ENCODE assay signal across 25 cellular contexts in genomic region chr12:103205906-103206305, GRCh38.
"Had no signal": no experiment of that assay in that cellular context is flagged by ENCODE, and none has a peak within 500 bp of the region (broad histone marks: within the 10 kb centered on the region; RNA-seq: fewer than 3 reads in every experiment).

No MANE protein-coding gene starts in this region.

- H3K27ac Mint-ChIP-seq: effector memory CD8-positive, alpha-beta T cell; mesothelial cell of epicardium; naive B cell; natural killer cell treated with Interleukin-12 subunit alpha and Interleukin-12 subunit beta and Interleukin-15 and Interleukin-18, amount 100 ng/mL, for 72 hours; stimulated activated effector memory CD8-positive, alpha-beta T cell treated with anti-CD3 and anti-CD28 coated beads, Interleukin-12 subunit alpha, Interleukin-12 subunit beta, amount 100 ng/mL, for 72 hours had no signal

- H3K36me3 Mint-ChIP-seq: mesothelial cell of epicardium; natural killer cell treated with Interleukin-12 subunit alpha and Interleukin-12 subunit beta and Interleukin-15 and Interleukin-18, amount 100 ng/mL, for 72 hours; stimulated activated effector memory CD8-positive, alpha-beta T cell treated with anti-CD3 and anti-CD28 coated beads, Interleukin-12 subunit alpha, Interleukin-12 subunit beta, amount 100 ng/mL, for 72 hours had no signal

- H3K4me1 ChIP-seq: gastrocnemius medialis, psoas muscle, sigmoid colon, stomach, vagina had no signal

- H3K27me3 ChIP-seq: gastrocnemius medialis, sigmoid colon, stomach, thyroid gland, vagina had no signal

- H3K9me3 ChIP-seq: gastrocnemius medialis, mucosa of descending colon, psoas muscle, thyroid gland, vagina had no signal

- H3K27ac ChIP-seq: epithelial cell of prostate, gastrocnemius medialis, psoas muscle, sigmoid colon, stomach, thyroid gland, vagina had no signal

- H3K4me1 Mint-ChIP-seq: mesothelial cell of epicardium; naive B cell; stimulated activated effector memory CD8-positive, alpha-beta T cell treated with anti-CD3 and anti-CD28 coated beads, Interleukin-12 subunit alpha, Interleukin-12 subunit beta, amount 100 ng/mL, for 72 hours had no signal

- H3K4me3 Mint-ChIP-seq: effector memory CD8-positive, alpha-beta T cell; mesothelial cell of epicardium; naive B cell; natural killer cell treated with Interleukin-12 subunit alpha and Interleukin-12 subunit beta and Interleukin-15 and Interleukin-18, amount 100 ng/mL, for 72 hours; neural crest cell; stimulated activated effector memory CD8-positive, alpha-beta T cell treated with anti-CD3 and anti-CD28 coated beads, Interleukin-12 subunit alpha, Interleukin-12 subunit beta, amount 100 ng/mL, for 72 hours had no signal

- H3K36me3 ChIP-seq: gastrocnemius medialis, sigmoid colon, stomach, thyroid gland, vagina had no signal

- DNase-seq: cortex of kidney; effector memory CD8-positive, alpha-beta T cell; foreskin fibroblast; gastrocnemius medialis; head of caudate nucleus; kidney; mesenchymal stem cell; mucosa of descending colon; naive B cell; psoas muscle; right cardiac atrium; sigmoid colon; stimulated activated CD4-positive, alpha-beta T cell treated with anti-CD3 and anti-CD28 coated beads, Interleukin-2, amount 100 ng/mL, for 24 hours; stimulated activated CD4-positive, alpha-beta T cell treated with anti-CD3 and anti-CD28 coated beads, Interleukin-4, amount 100 ng/mL, for 24 hours; stimulated activated naive CD4-positive, alpha-beta T cell treated with Interleukin-2 at 50 U/mL for 16 hours; stomach; thyroid gland; trophoblast cell had no signal

- H3K9me3 Mint-ChIP-seq: effector memory CD8-positive, alpha-beta T cell; mesothelial cell of epicardium; stimulated activated effector memory CD8-positive, alpha-beta T cell treated with anti-CD3 and anti-CD28 coated beads, Interleukin-12 subunit alpha, Interleukin-12 subunit beta, amount 100 ng/mL, for 72 hours had no signal

- H3K27me3 Mint-ChIP-seq: natural killer cell treated with Interleukin-12 subunit alpha and Interleukin-12 subunit beta and Interleukin-15 and Interleukin-18, amount 100 ng/mL, for 72 hours had no signal

- H3K4me3 ChIP-seq: gastrocnemius medialis, lung, mucosa of descending colon, psoas muscle, sigmoid colon, stomach, thyroid gland, vagina had no signal
